Comparison of ENCODE assay signal across 1 cellular context in genomic region chr7:151008143-151008510, GRCh38.
TF ChIP-seq lines count a peak whose summit lies in the region.

No MANE protein-coding gene starts in this region.

TF ChIP-seq in HCT116, 20 proteins besides CTCF, POLR2A, EP300 and RAD21 (continued from another document):
- TF ChIP-seq REST (IDR thresholded peaks at IDR 0.05; ENCODE audit: low read depth): no peak
- TF ChIP-seq JUND (IDR thresholded peaks at IDR 0.05): no peak
- TF ChIP-seq SRF (IDR thresholded peaks at IDR 0.05; ENCODE audit: low read depth): no peak
- TF ChIP-seq EZH2phosphoT487 (IDR thresholded peaks at IDR 0.05; ENCODE audit: borderline replicate concordance): no peak
- TF ChIP-seq, protein P1, sequence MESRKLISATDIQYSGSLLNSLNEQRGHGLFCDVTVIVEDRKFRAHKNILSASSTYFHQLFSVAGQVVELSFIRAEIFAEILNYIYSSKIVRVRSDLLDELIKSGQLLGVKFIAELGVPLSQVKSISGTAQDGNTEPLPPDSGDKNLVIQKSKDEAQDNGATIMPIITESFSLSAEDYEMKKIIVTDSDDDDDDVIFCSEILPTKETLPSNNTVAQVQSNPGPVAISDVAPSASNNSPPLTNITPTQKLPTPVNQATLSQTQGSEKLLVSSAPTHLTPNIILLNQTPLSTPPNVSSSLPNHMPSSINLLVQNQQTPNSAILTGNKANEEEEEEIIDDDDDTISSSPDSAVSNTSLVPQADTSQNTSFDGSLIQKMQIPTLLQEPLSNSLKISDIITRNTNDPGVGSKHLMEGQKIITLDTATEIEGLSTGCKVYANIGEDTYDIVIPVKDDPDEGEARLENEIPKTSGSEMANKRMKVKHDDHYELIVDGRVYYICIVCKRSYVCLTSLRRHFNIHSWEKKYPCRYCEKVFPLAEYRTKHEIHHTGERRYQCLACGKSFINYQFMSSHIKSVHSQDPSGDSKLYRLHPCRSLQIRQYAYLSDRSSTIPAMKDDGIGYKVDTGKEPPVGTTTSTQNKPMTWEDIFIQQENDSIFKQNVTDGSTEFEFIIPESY (IDR thresholded peaks at IDR 0.05; ENCODE audit: extremely low read depth, insufficient replicate concordance, low read length): no peak
- no peak for TF ChIP-seq YY1 (IDR thresholded peaks at IDR 0.05; ENCODE audit: extremely low read depth, insufficient replicate concordance, low read depth, low read length)
- TF ChIP-seq EGR1 (IDR thresholded peaks at IDR 0.05; ENCODE audit: low read depth): no peak
- TF ChIP-seq FOSL1 (IDR thresholded peaks at IDR 0.05; ENCODE audit: low read depth): no peak
- TF ChIP-seq EZH2 (IDR thresholded peaks at IDR 0.05): no peak
- no peak for TF ChIP-seq ZFX (IDR thresholded peaks at IDR 0.05)
- TF ChIP-seq POLR2AphosphoS5 (IDR thresholded peaks at IDR 0.05; ENCODE audit: low read depth, low read length): no peak
